ENCODE assay signal across 9 cellular contexts in genomic region chr17:7392696-7393612, GRCh38. TPM values are rescaled to one million over a fixed set of nuclear protein-coding genes. Genes with fewer than 3 reads are reported as not detected.
DNase-seq lines count a peak whose midpoint lies in the region; ATAC-seq and TF ChIP-seq lines count a peak whose summit lies in the region.
"Had no signal": no experiment of that assay in that cellular context is flagged by ENCODE, and none has a peak within 500 bp of the region (broad histone marks: within the 10 kb centered on the region; RNA-seq: fewer than 3 reads in every experiment).

No MANE protein-coding gene starts in this region.

- ATAC-seq in left cardiac atrium (no peak), HG02678 (IDR thresholded peaks at IDR 0.05; ENCODE audit: unreplicated experiment) (no peak), GM18867 (IDR thresholded peaks at IDR 0.05; ENCODE audit: unreplicated experiment) (no peak)

- intact Hi-C loops in left ventricle myocardium inferior (cut with micrococcal nuclease) (no loop called here), left cardiac atrium (cut with DNase I) (loop anchor here in 1 of 2 donors (5.0 kb wide), 1 partner anchor 36 kb away; the partner anchor contains the start of gene TMEM95)

- H3K36me3 ChIP-seq in left ventricle myocardium inferior (peaks cover 42% of the 10 kb centered on the region), urinary bladder (ENCODE audit: insufficient read depth) (no peaks in the 10 kb centered on the region)

- DNase-seq in left ventricle myocardium inferior = no peak
- DNase-seq in left cardiac atrium = no peak
- no peak for DNase-seq in cardiac fibroblast (ENCODE audit: low read depth in 2 of 2)
- DNase-seq in mesothelial cell of epicardium (ENCODE audit: low spot score in 2 of 2, unreplicated experiment in 2 of 2) = no peak
- DNase-seq in NCI-H2196 (lab: John Stamatoyannopoulos, UW; ENCODE audit: unreplicated experiment) = no peak
- DNase-seq: T-helper 9 cell had no signal

- no peaks in the 10 kb centered on the region for H3K27me3 Mint-ChIP-seq in mesothelial cell of epicardium (ENCODE audit: low read depth)

- H3K4me1 Mint-ChIP-seq in mesothelial cell of epicardium = peaks cover 12% of the 10 kb centered on the region

- H3K4me3 Mint-ChIP-seq in mesothelial cell of epicardium = peak overlapping the region; percentile 90

- peak overlapping the region; percentile 66 for H3K27ac Mint-ChIP-seq in mesothelial cell of epicardium

- peaks cover 43% of the 10 kb centered on the region for H3K4me1 ChIP-seq in left ventricle myocardium inferior
- no peaks in the 10 kb centered on the region for H3K4me1 ChIP-seq in urinary bladder (ENCODE audit: insufficient read depth)

- H3K4me3 ChIP-seq in left ventricle myocardium inferior = peak overlapping the region; percentile 80
- H3K4me3 ChIP-seq in cardiac fibroblast (replicated peaks in 1 of 2; ENCODE audit: low read depth in 2 of 2, low read length in 2 of 2) = peak overlapping the region; percentile 91 to 94
- H3K4me3 ChIP-seq in urinary bladder (ENCODE audit: low read depth, low read length) = peak overlapping the region; percentile 63

- WGBS in urinary bladder = 68% methylated on average over 42 of the region's 42 CpGs

- H3K9me3 Mint-ChIP-seq in mesothelial cell of epicardium = no peaks in the 10 kb centered on the region

- no peaks in the 10 kb centered on the region for H3K9me3 ChIP-seq in left ventricle myocardium inferior (replicated peaks)

- peaks cover 16% of the 10 kb centered on the region for H3K36me3 Mint-ChIP-seq in mesothelial cell of epicardium

- H3K27me3 ChIP-seq in left ventricle myocardium inferior (ENCODE audit: low read depth) = no peaks in the 10 kb centered on the region

- TF ChIP-seq CTCF in left ventricle myocardium inferior (IDR thresholded peaks at IDR 0.05; ENCODE audit: borderline replicate concordance) = no peak
- TF ChIP-seq CTCF in cardiac fibroblast (IDR thresholded peaks at IDR 0.05; ENCODE audit: low read depth, low read length) = no peak
- TF ChIP-seq CTCF in mesothelial cell of epicardium (IDR thresholded peaks at IDR 0.05; ENCODE audit: unreplicated experiment) = no peak

- peak overlapping the region; percentile 96 for H3K27ac ChIP-seq in left ventricle myocardium inferior (replicated peaks)
- H3K27ac ChIP-seq in urinary bladder (ENCODE audit: low read depth) = no peak overlapping the region

RNA-seq across cellular contexts. Expression of gene PLSCR3, which starts 1.4 kb away (rescaled TPM):
- total RNA-seq in left ventricle myocardium inferior (20.1 TPM), left cardiac atrium (10 to 100 TPM; 22.4 to 29.0 TPM), mesothelial cell of epicardium (67.4 to 69.3 TPM (median 68.4 TPM) in 3 replicates), urinary bladder (14.4 TPM)
- 56.3 TPM for polyA plus RNA-seq in urinary bladder

RNA-seq across cellular contexts. Expression of gene TMEM256, which starts 10.9 kb away (rescaled TPM):
- total RNA-seq in left ventricle myocardium inferior (67.8 TPM), left cardiac atrium (10 to 100 TPM; 67.3 to 69.2 TPM), mesothelial cell of epicardium (65.7 to 78.3 TPM (median 69.4 TPM) in 3 replicates), urinary bladder (76.2 TPM)
- 113 TPM for polyA plus RNA-seq in urinary bladder

RNA-seq across cellular contexts. Expression of gene TNK1, which starts 12.1 kb away (rescaled TPM):
- total RNA-seq in left ventricle myocardium inferior (1.8 TPM), left cardiac atrium (1 to 10 TPM; 1.9 to 2.1 TPM), mesothelial cell of epicardium (8.2 to 9.9 TPM (median 9.0 TPM) in 3 replicates), urinary bladder (1.2 TPM)
- polyA plus RNA-seq in urinary bladder = 4.8 TPM

RNA-seq across cellular contexts. Expression of gene NLGN2, which starts 14.7 kb away (rescaled TPM):
- total RNA-seq in left ventricle myocardium inferior = 9.3 TPM
- total RNA-seq in left cardiac atrium = 10 to 100 TPM; 12.1 to 15.5 TPM
- total RNA-seq in mesothelial cell of epicardium = 88.0 to 97.5 TPM (median 90.8 TPM) in 3 replicates
- 8.5 TPM for total RNA-seq in urinary bladder
- polyA plus RNA-seq in urinary bladder = 40.9 TPM

RNA-seq across cellular contexts. Expression of gene SPEM1, which starts 27.2 kb away (rescaled TPM):
- total RNA-seq in left ventricle myocardium inferior (not detected), left cardiac atrium (not detected), mesothelial cell of epicardium (0.38 TPM in 1 of 3 replicates, not detected in the others), urinary bladder (not detected)
- not detected for polyA plus RNA-seq in urinary bladder
